1 cellular context compared by ENCODE assay signal in the genomic region with DNA sequence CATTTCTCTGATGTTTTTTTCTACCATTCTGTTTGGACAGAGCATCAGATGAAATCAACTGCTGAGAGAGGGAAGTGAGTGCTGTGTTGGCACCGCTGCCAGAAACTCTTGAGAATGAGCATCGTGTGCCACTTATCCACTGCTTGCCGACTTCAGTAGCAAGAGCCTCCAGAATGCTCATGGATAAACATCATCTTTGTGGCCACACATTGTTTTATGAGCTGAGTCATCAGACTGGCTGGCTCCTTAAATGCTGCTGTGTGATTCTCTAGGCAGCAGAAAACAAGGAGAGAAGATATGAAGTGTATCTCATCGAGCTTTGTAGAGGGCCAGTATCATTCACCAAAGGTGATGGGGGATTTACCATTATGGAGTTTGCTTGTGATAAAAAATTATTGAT.
A peak's percentile ranks its signal among the peaks of the same experiment; 100 is the strongest.
TF ChIP-seq lines count a peak whose summit lies in the region.

No MANE protein-coding gene starts in this region.

TF ChIP-seq in HEK293, 187 proteins besides CTCF, POLR2A, EP300 and RAD21 (continued from another document):
- no peak for TF ChIP-seq ZNF555 (tag by site-specific recombination; conservative IDR thresholded peaks at IDR 0.05)
- no peak for TF ChIP-seq ZNF202 (tag by site-specific recombination; IDR thresholded peaks at IDR 0.05; ENCODE audit: borderline replicate concordance)
- TF ChIP-seq ZNF133 (tag by site-specific recombination; IDR thresholded peaks at IDR 0.05): peak; percentile 69
- TF ChIP-seq ZSCAN30 (tag by site-specific recombination; IDR thresholded peaks at IDR 0.05): 0 out of 2 replicates have a peak, but pooled peaks have one; percentile 43
- no peak for TF ChIP-seq ZNF639 (tag by site-specific recombination; IDR thresholded peaks at IDR 0.05)
- TF ChIP-seq ZNF335 (tag by site-specific recombination; conservative IDR thresholded peaks at IDR 0.05): no peak
